ENCODE assay signal across 25 cellular contexts in the genomic region with DNA sequence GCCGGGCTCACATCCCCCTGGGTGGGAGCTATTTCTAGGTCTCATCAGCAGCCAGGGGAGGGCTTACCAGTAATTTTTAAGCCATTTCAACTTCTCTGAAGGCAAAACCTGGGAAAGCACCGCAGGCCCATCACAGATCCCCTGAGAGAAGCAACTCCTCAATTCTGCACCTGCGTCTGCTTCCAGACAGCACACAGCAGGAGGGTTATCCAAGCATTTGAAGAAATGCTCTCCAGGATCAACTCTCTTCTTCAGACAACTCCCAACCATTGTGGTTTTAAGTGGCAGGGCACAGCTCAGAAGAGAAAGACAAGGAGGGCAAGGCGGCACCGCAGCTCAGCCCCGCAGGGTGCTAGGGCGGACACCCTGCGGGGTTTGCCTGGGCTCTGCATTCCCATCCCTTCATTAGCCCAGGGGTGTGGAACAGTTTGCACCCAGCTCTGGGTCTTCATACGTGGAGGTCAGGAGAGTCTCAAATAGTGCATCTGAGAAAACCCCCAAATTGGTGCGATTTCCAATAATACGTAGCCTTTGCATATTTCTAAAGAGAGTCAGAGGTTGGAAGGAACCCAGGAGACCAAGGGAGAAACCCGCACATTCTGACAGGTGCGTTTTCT.
DNase-seq lines count a peak whose midpoint lies in the region; ATAC-seq and TF ChIP-seq lines count a peak whose summit lies in the region.
"Had no signal": no experiment of that assay in that cellular context is flagged by ENCODE, and none has a peak within 500 bp of the region (broad histone marks: within the 10 kb centered on the region; RNA-seq: fewer than 3 reads in every experiment).

No MANE protein-coding gene starts in this region.

- no peaks in the 10 kb centered on the region for H3K4me1 Mint-ChIP-seq in chondrocyte (ENCODE audit: low read depth)
- H3K4me1 Mint-ChIP-seq: CD4-positive, alpha-beta memory T cell had no signal

- POLR2A ChIA-PET in PC-3 (lab: Charles Lee; ENCODE audit: unreplicated experiment) = no interaction called here

- no peak overlapping the region for H3K4me3 ChIP-seq in PC-3 (ENCODE audit: low read length)
- H3K4me3 ChIP-seq: BLaER1 treated with 17β-estradiol and CSF1 and Interleukin-3, amounts not matched to agents 10 nM and 100 nM; HAP-1; K562; MG63; Peyer's patch; SJSA1 had no signal

- H3K36me3 Mint-ChIP-seq in chondrocyte (ENCODE audit: low read depth) = no peaks in the 10 kb centered on the region
- H3K36me3 Mint-ChIP-seq: CD4-positive, alpha-beta memory T cell had no signal

- H3K4me3 Mint-ChIP-seq in chondrocyte (ENCODE audit: unreplicated experiment) = no peak overlapping the region
- H3K4me3 Mint-ChIP-seq: CD4-positive, alpha-beta memory T cell had no signal

- DNase-seq in NCI-H1417 (lab: John Stamatoyannopoulos, UW) (peak in 2 of 3 experiments; percentile 21 to 87), NCI-H1417 treated with DMSO at 0.1 percent for 48 hours (lab: John Stamatoyannopoulos, UW) (no peak), NCI-H187 treated with DMSO at 0.1 percent for 48 hours (lab: John Stamatoyannopoulos, UW) (peak; percentile 76), PC-3 (peak; percentile 12), mesenteric fat pad (ENCODE audit: low spot score) (peak; percentile 35), chondrocyte (ENCODE audit: low spot score) (no peak), DMS 273 treated with DMSO at 0.1 percent for 48 hours (lab: John Stamatoyannopoulos, UW) (no peak)
- DNase-seq: ACHN; Caco-2; CD4-positive, alpha-beta memory T cell; GF-D8; MG63; NCI-H1436; NCI-H510A treated with DMSO at 0.1 percent for 48 hours; NCI-H774; NK-92 treated with Interleukin-12 subunit alpha and Interleukin-12 subunit beta, amount 100 ng/mL, for 24 hours; Peyer's patch; T-helper 1 cell had no signal

- no peaks in the 10 kb centered on the region for H3K36me3 ChIP-seq in PC-3 (ENCODE audit: low read depth, low read length)
- H3K36me3 ChIP-seq: BLaER1 treated with 17β-estradiol and CSF1 and Interleukin-3, amounts not matched to agents 10 nM and 100 nM; HAP-1; MG63; Peyer's patch; SJSA1 had no signal

- no peak overlapping the region for H3K4me2 ChIP-seq in PC-3 (ENCODE audit: low read length)

- H3K27me3 Mint-ChIP-seq in chondrocyte (ENCODE audit: low read depth) = no peaks in the 10 kb centered on the region

- no peak overlapping the region for H3K9ac ChIP-seq in PC-3 (ENCODE audit: low read length)
- H3K9ac ChIP-seq: BLaER1 treated with 17β-estradiol and CSF1 and Interleukin-3, amounts not matched to agents 10 nM and 100 nM had no signal

- no peak for TF ChIP-seq CTCF in PC-3 (conservative IDR thresholded peaks at IDR 0.05; ENCODE audit: low read depth, low read length)
- no peak for TF ChIP-seq CTCF in chondrocyte (IDR thresholded peaks at IDR 0.05)

- peaks cover 14% of the 10 kb centered on the region for H3K27me3 ChIP-seq in PC-3 (ENCODE audit: low read length)
- H3K27me3 ChIP-seq: BLaER1 treated with 17β-estradiol and CSF1 and Interleukin-3, amounts not matched to agents 10 nM and 100 nM; MG63; Peyer's patch; SJSA1 had no signal

- BruUV-seq in PC-3 (replicated peaks; lab: Mats Ljungman, UMichigan) = no TSS peak

- no peak for ATAC-seq in PC-3
- no peak for ATAC-seq in GM21423 (IDR thresholded peaks at IDR 0.05; ENCODE audit: unreplicated experiment)
- ATAC-seq: HepG2, K562 had no signal

- H3K27ac Mint-ChIP-seq in chondrocyte (ENCODE audit: unreplicated experiment) = no peak overlapping the region
- H3K27ac Mint-ChIP-seq: CD4-positive, alpha-beta memory T cell had no signal

- intact Hi-C loops in PC-3 (cut with micrococcal nuclease) = no loop called here

- no peak overlapping the region for H2AFZ ChIP-seq in PC-3 (ENCODE audit: low read length)

- H3K9me2 ChIP-seq in PC-3 (replicated peaks; ENCODE audit: low read length) = no peaks in the 10 kb centered on the region

- H3K9me3 Mint-ChIP-seq in chondrocyte (ENCODE audit: low read depth) = peaks cover 33% of the 10 kb centered on the region

- no peaks in the 10 kb centered on the region for H3F3A ChIP-seq in PC-3 (ENCODE audit: low read length, unreplicated experiment)

- H3K79me2 ChIP-seq in PC-3 (ENCODE audit: low read length) = no peaks in the 10 kb centered on the region

- H3K27ac ChIP-seq in PC-3 (ENCODE audit: low read length) = no peak overlapping the region
- H3K27ac ChIP-seq: 22Rv1; BLaER1 treated with 17β-estradiol and CSF1 and Interleukin-3, amounts not matched to agents 10 nM and 100 nM; Peyer's patch; SJSA1 had no signal

- CTCF ChIA-PET in PC-3 (lab: Charles Lee) = no interaction called here

- H3K4me1 ChIP-seq in PC-3 (ENCODE audit: insufficient read depth, low read length) = peaks cover 2% of the 10 kb centered on the region
- H3K4me1 ChIP-seq: Caco-2, HAP-1, Peyer's patch, SJSA1 had no signal

- no peaks in the 10 kb centered on the region for H3K9me3 ChIP-seq in PC-3 (ENCODE audit: low read length)
- H3K9me3 ChIP-seq: HAP-1, MG63 had no signal

- H4K20me1 ChIP-seq in PC-3 (ENCODE audit: low read length) = no peaks in the 10 kb centered on the region
- H4K20me1 ChIP-seq: BLaER1 treated with 17β-estradiol and CSF1 and Interleukin-3, amounts not matched to agents 10 nM and 100 nM had no signal

Comparison
In these comparisons a context has a peak if more than half of its experiments do, and no peak if none do; other contexts are left out.
1. DNase-seq: peak in NCI-H1417 (2 of 3), NCI-H187 treated with DMSO at 0.1 percent for 48 hours (single experiment), PC-3 (single experiment) and mesenteric fat pad (single experiment); none in NCI-H1417 treated with DMSO at 0.1 percent for 48 hours (single experiment), chondrocyte (single experiment) and DMS 273 treated with DMSO at 0.1 percent for 48 hours (single experiment).